ENCODE assay signal across 8 cellular contexts in genomic region chr2:200585340-200585729, GRCh38. TPM values are rescaled to one million over a fixed set of nuclear protein-coding genes. Genes with fewer than 3 reads are reported as not detected.
DNase-seq lines count a peak whose midpoint lies in the region; ATAC-seq and TF ChIP-seq lines count a peak whose summit lies in the region.

No MANE protein-coding gene starts in this region.

- H3K36me3 ChIP-seq in iPS DF 6.9 (ENCODE audit: control insufficient read depth, insufficient read depth, low read length), result no peaks in the 10 kb centered on the region

- BruUV-seq in Calu3 (replicated peaks; lab: Mats Ljungman, UMichigan), result no TSS peak

- H3K27me3 ChIP-seq in iPS DF 6.9 (ENCODE audit: control insufficient read depth, insufficient read depth, low read length), result no peaks in the 10 kb centered on the region; the same call in 1 of the 2 replicates

- no peaks in the 10 kb centered on the region for H3K4me1 ChIP-seq in iPS DF 6.9 (ENCODE audit: control insufficient read depth, insufficient read depth, low read length)

- H3K36me3 Mint-ChIP-seq in Calu3 (ENCODE audit: insufficient read depth, unreplicated experiment), result peaks cover 16% of the 10 kb centered on the region
- H3K36me3 Mint-ChIP-seq in activated CD8-positive, alpha-beta T cell treated with anti-CD3 and anti-CD28 coated beads for 36 hours (ENCODE audit: low read depth), result no peaks in the 10 kb centered on the region

- peak; percentile 12 for ATAC-seq in activated CD8-positive, alpha-beta T cell treated with anti-CD3 and anti-CD28 coated beads for 36 hours

- H3K4me3 ChIP-seq in iPS DF 6.9 (ENCODE audit: low read length) (peak overlapping the region; percentile 56; the same call in 1 of the 2 replicates), retinal pigment epithelial cell (ENCODE audit: low read length) (peak overlapping the region; percentile 64)

- peak overlapping the region; percentile 80 for H3K4me3 Mint-ChIP-seq in Calu3 (ENCODE audit: low read depth, unreplicated experiment)
- H3K4me3 Mint-ChIP-seq in activated CD8-positive, alpha-beta T cell treated with anti-CD3 and anti-CD28 coated beads for 36 hours, result peak overlapping the region; percentile 71

- no peak overlapping the region for H3K27ac Mint-ChIP-seq in Calu3 (ENCODE audit: unreplicated experiment)
- H3K27ac Mint-ChIP-seq in activated CD8-positive, alpha-beta T cell treated with anti-CD3 and anti-CD28 coated beads for 36 hours, result no peak overlapping the region

- WGBS in iPS DF 6.9 (ENCODE audit: insufficient coverage, insufficient read length), result no CpG with 5 or more reads among the region's 2 CpGs

- no peak overlapping the region for H3K27ac ChIP-seq in iPS DF 6.9 (ENCODE audit: low read length)

- POLR2A ChIA-PET in activated CD8-positive, alpha-beta T cell treated with anti-CD3 and anti-CD28 coated beads for 36 hours (lab: Charles Lee), result interaction anchor here (0.8 kb wide), 1 partner anchor 12 kb away, joined by 3 read pairs; no protein-coding TSS in a partner anchor
- POLR2A ChIA-PET in HEK293T (lab: Yijun Ruan, JAX), result no interaction called here

- CTCF ChIA-PET in Calu3 (lab: Charles Lee) (interaction anchor here (0.6 to 0.9 kb wide), 4 partner anchors 114 to 266 kb away, joined by 3 to 7 read pairs (median 4); no protein-coding TSS in a partner anchor), HEK293T (lab: Yijun Ruan, JAX) (no interaction called here)
- CTCF ChIA-PET in activated CD8-positive, alpha-beta T cell treated with anti-CD3 and anti-CD28 coated beads for 36 hours (lab: Charles Lee), result interaction anchor here (1.6 kb wide), 1 partner anchor 32 kb away, joined by 3 read pairs; no protein-coding TSS in a partner anchor

- DNase-seq in Calu3 (no peak), iPS DF 6.9 (ENCODE audit: low read depth, low spot score) (no peak), retinal pigment epithelial cell (ENCODE audit: low read depth) (no peak), amygdala (lab: John Stamatoyannopoulos, UW) (no peak), AG08396 (ENCODE audit: low spot score) (no peak), HEK293T (ENCODE audit: extremely low spot score) (no peak)
- DNase-seq in activated CD8-positive, alpha-beta T cell treated with anti-CD3 and anti-CD28 coated beads for 36 hours, result no peak
- DNase-seq in central memory CD4-positive, alpha-beta T cell, result no peak

- H3K9me3 ChIP-seq in iPS DF 6.9 (ENCODE audit: control insufficient read depth, insufficient read depth, low read length), result no peaks in the 10 kb centered on the region

- no peaks in the 10 kb centered on the region for H3K9me3 Mint-ChIP-seq in Calu3 (ENCODE audit: low read depth, unreplicated experiment)
- H3K9me3 Mint-ChIP-seq in activated CD8-positive, alpha-beta T cell treated with anti-CD3 and anti-CD28 coated beads for 36 hours, result no peaks in the 10 kb centered on the region

- peaks cover 13% of the 10 kb centered on the region for H3K27me3 Mint-ChIP-seq in Calu3 (ENCODE audit: unreplicated experiment)
- H3K27me3 Mint-ChIP-seq in activated CD8-positive, alpha-beta T cell treated with anti-CD3 and anti-CD28 coated beads for 36 hours, result peaks cover 10% of the 10 kb centered on the region

- intact Hi-C loops in Calu3 (cut with micrococcal nuclease; ENCODE audit: unreplicated experiment), result loop anchor here (1.0 to 2.0 kb wide), 2 partner anchors 40 to 115 kb away; no protein-coding TSS in a partner anchor
- intact Hi-C loops in activated CD8-positive, alpha-beta T cell treated with anti-CD3 and anti-CD28 coated beads for 36 hours (cut with micrococcal nuclease), result no loop called here

- no peak for TF ChIP-seq CTCF in Calu3 (IDR thresholded peaks at IDR 0.05; ENCODE audit: unreplicated experiment)
- no peak for TF ChIP-seq CTCF in activated CD8-positive, alpha-beta T cell treated with anti-CD3 and anti-CD28 coated beads for 36 hours (IDR thresholded peaks at IDR 0.05)
- no peak for TF ChIP-seq CTCF in retinal pigment epithelial cell (conservative IDR thresholded peaks at IDR 0.05; ENCODE audit: low read depth, low read length)

- H3K4me1 Mint-ChIP-seq in Calu3 (ENCODE audit: low read depth, unreplicated experiment), result peaks cover 2% of the 10 kb centered on the region
- H3K4me1 Mint-ChIP-seq in activated CD8-positive, alpha-beta T cell treated with anti-CD3 and anti-CD28 coated beads for 36 hours (ENCODE audit: low read depth), result peaks cover 4% of the 10 kb centered on the region

TF ChIP-seq in HEK293T, 16 proteins besides CTCF, POLR2A, EP300 and RAD21:
- TF ChIP-seq PKNOX1 (IDR thresholded peaks at IDR 0.05) (no peak), FOXM1 (IDR thresholded peaks at IDR 0.05; ENCODE audit: borderline replicate concordance) (no peak)

RNA-seq across cellular contexts. Expression of gene AOX1, which starts 0.5 kb away (rescaled TPM):
- 0.22 and 0.45 TPM in 2 replicates for total RNA-seq in Calu3 (2022)
- under 1 TPM; 0.54 to 0.69 TPM for total RNA-seq in activated CD8-positive, alpha-beta T cell treated with anti-CD3 and anti-CD28 coated beads for 36 hours

RNA-seq across cellular contexts. Expression of gene SGO2, which starts 59.3 kb away (rescaled TPM):
- 18.0 and 22.9 TPM in 2 replicates for total RNA-seq in Calu3 (2022)
- 10 to 100 TPM; 50.2 to 58.4 TPM for total RNA-seq in activated CD8-positive, alpha-beta T cell treated with anti-CD3 and anti-CD28 coated beads for 36 hours
